Comparison of ENCODE assay signal across 1 cellular context in the genomic region with DNA sequence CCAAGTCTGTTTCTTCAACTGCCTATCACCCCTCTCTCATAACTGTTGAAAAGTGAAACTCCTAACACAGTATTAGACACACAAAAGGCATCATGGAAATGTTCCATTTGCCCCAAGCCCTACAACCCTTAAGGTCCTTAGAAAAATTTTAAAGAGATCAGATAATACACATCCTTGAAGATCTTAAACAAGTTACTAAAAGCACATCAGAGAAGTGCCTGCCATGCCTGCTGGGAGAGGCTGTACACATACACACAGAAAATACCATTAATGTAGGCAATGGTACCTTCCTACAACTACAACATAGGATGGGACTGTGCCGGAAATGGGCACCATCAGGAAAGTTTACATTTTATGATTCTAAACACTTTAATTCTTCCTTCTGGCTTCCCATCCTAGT.
TF ChIP-seq lines count a peak whose summit lies in the region.

No MANE protein-coding gene starts in this region.

TF ChIP-seq in neural cell, 6 proteins besides CTCF, POLR2A, EP300 and RAD21 (continued from another document):
- TF ChIP-seq, protein P1, sequence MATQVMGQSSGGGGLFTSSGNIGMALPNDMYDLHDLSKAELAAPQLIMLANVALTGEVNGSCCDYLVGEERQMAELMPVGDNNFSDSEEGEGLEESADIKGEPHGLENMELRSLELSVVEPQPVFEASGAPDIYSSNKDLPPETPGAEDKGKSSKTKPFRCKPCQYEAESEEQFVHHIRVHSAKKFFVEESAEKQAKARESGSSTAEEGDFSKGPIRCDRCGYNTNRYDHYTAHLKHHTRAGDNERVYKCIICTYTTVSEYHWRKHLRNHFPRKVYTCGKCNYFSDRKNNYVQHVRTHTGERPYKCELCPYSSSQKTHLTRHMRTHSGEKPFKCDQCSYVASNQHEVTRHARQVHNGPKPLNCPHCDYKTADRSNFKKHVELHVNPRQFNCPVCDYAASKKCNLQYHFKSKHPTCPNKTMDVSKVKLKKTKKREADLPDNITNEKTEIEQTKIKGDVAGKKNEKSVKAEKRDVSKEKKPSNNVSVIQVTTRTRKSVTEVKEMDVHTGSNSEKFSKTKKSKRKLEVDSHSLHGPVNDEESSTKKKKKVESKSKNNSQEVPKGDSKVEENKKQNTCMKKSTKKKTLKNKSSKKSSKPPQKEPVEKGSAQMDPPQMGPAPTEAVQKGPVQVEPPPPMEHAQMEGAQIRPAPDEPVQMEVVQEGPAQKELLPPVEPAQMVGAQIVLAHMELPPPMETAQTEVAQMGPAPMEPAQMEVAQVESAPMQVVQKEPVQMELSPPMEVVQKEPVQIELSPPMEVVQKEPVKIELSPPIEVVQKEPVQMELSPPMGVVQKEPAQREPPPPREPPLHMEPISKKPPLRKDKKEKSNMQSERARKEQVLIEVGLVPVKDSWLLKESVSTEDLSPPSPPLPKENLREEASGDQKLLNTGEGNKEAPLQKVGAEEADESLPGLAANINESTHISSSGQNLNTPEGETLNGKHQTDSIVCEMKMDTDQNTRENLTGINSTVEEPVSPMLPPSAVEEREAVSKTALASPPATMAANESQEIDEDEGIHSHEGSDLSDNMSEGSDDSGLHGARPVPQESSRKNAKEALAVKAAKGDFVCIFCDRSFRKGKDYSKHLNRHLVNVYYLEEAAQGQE (IDR thresholded peaks at IDR 0.05; ENCODE audit: borderline replicate concordance): no peak
- TF ChIP-seq POLR2AphosphoS5 (IDR thresholded peaks at IDR 0.05) (no peak), MXI1 (conservative IDR thresholded peaks at IDR 0.05; ENCODE audit: poor library complexity, severe bottlenecking) (no peak), TAF1 (IDR thresholded peaks at IDR 0.05; ENCODE audit: low read depth) (no peak), SMC3 (conservative IDR thresholded peaks at IDR 0.05; ENCODE audit: poor library complexity) (no peak)
